13 cellular contexts compared by ENCODE assay signal in genomic region chr19:43763473-43763939, GRCh38. TPM values are rescaled to one million over a fixed set of nuclear protein-coding genes. Genes with fewer than 3 reads are reported as not detected.
DNase-seq lines count a peak whose midpoint lies in the region; ATAC-seq, FAIRE-seq and TF ChIP-seq lines count a peak whose summit lies in the region.
"Had no signal": no experiment of that assay in that cellular context is flagged by ENCODE, and none has a peak within 500 bp of the region (broad histone marks: within the 10 kb centered on the region; RNA-seq: fewer than 3 reads in every experiment).

No MANE protein-coding gene starts in this region.

- no peak overlapping the region for H3K27ac ChIP-seq in vagina

- H3K4me1 Mint-ChIP-seq in CD14-positive monocyte: peaks cover 67% of the 10 kb centered on the region
- peaks cover 34% of the 10 kb centered on the region for H3K4me1 Mint-ChIP-seq in activated naive CD8-positive, alpha-beta T cell treated with anti-CD3 and anti-CD28 coated beads, Interleukin-2, amount 10 ng/mL, durations not matched to agents 7 days and 5 days
- peaks cover 57 to 73% (median 61%) of the 10 kb centered on the region in 3 donors for H3K4me1 Mint-ChIP-seq in naive B cell

- TF ChIP-seq POLR2A in vagina (IDR thresholded peaks at IDR 0.05): no peak

- no peak overlapping the region for H3K4me3 ChIP-seq in vagina

- ATAC-seq in activated naive CD8-positive, alpha-beta T cell treated with anti-CD3 and anti-CD28 coated beads, Interleukin-2, amount 10 ng/mL, durations not matched to agents 7 days and 5 days (ENCODE audit: low read depth): no peak
- ATAC-seq in naive B cell (ENCODE audit: low read depth in 2 of 2) (no peak), HG03280 (IDR thresholded peaks at IDR 0.05; ENCODE audit: unreplicated experiment) (no peak)

- no peak overlapping the region for H3K4me3 Mint-ChIP-seq in CD14-positive monocyte
- no peak overlapping the region for H3K4me3 Mint-ChIP-seq in activated naive CD8-positive, alpha-beta T cell treated with anti-CD3 and anti-CD28 coated beads, Interleukin-2, amount 10 ng/mL, durations not matched to agents 7 days and 5 days
- peak overlapping the region in 4 of 8 donors; percentile 27 to 78 (median 56) for H3K4me3 Mint-ChIP-seq in naive B cell

- no peaks in the 10 kb centered on the region for H3K36me3 ChIP-seq in vagina

- peak overlapping the region; percentile 77 to 88 (median 84) for H3K27ac Mint-ChIP-seq in CD14-positive monocyte
- peak overlapping the region; percentile 53 for H3K27ac Mint-ChIP-seq in activated naive CD8-positive, alpha-beta T cell treated with anti-CD3 and anti-CD28 coated beads, Interleukin-2, amount 10 ng/mL, durations not matched to agents 7 days and 5 days
- peak overlapping the region; percentile 78 to 92 (median 84) for H3K27ac Mint-ChIP-seq in naive B cell

- H3K9me3 Mint-ChIP-seq in CD14-positive monocyte (peaks cover 0 to 2% (median 0%) of the 10 kb centered on the region in 7 donors), naive B cell (peaks cover 0 to 2% (median 0%) of the 10 kb centered on the region in 7 donors)
- H3K9me3 Mint-ChIP-seq in activated naive CD8-positive, alpha-beta T cell treated with anti-CD3 and anti-CD28 coated beads, Interleukin-2, amount 10 ng/mL, durations not matched to agents 7 days and 5 days: no peaks in the 10 kb centered on the region

- TF ChIP-seq CTCF in CD14-positive monocyte (IDR thresholded peaks at IDR 0.05) (no peak), vagina (IDR thresholded peaks at IDR 0.05) (no peak)

- intact Hi-C loops in CD14-positive monocyte (cut with micrococcal nuclease): no loop called here
- intact Hi-C loops in vagina (cut with DNase I): no loop called here

- H3K4me1 ChIP-seq in vagina: peaks cover 22% of the 10 kb centered on the region

- FAIRE-seq in frontal cortex (lab: Jason Lieb, UNC): no peak

- H3K27me3 ChIP-seq in vagina: no peaks in the 10 kb centered on the region

- H3K36me3 Mint-ChIP-seq in CD14-positive monocyte (peaks cover 14 to 33% of the 10 kb centered on the region in 2 donors), naive B cell (no peaks in the 10 kb centered on the region)
- peaks cover 2% of the 10 kb centered on the region for H3K36me3 Mint-ChIP-seq in activated naive CD8-positive, alpha-beta T cell treated with anti-CD3 and anti-CD28 coated beads, Interleukin-2, amount 10 ng/mL, durations not matched to agents 7 days and 5 days

- H3K27me3 Mint-ChIP-seq in CD14-positive monocyte (ENCODE audit: low read depth in 3 of 3) (peaks cover 0 to 1% (median 0%) of the 10 kb centered on the region in 3 donors), naive B cell (no peaks in the 10 kb centered on the region)
- no peaks in the 10 kb centered on the region for H3K27me3 Mint-ChIP-seq in activated naive CD8-positive, alpha-beta T cell treated with anti-CD3 and anti-CD28 coated beads, Interleukin-2, amount 10 ng/mL, durations not matched to agents 7 days and 5 days

- H3K9me3 ChIP-seq in vagina: no peaks in the 10 kb centered on the region

- POLR2A ChIA-PET in activated naive CD8-positive, alpha-beta T cell treated with anti-CD3 and anti-CD28 coated beads, Interleukin-2, amount 10 ng/mL, durations not matched to agents 7 days and 5 days (lab: Charles Lee): interaction anchor here (0.6 to 8.3 kb wide), 4 partner anchors 9 to 43 kb away, joined by 3 to 111 read pairs (median 6); partner anchors contain the start of gene SMG9

- no peak for DNase-seq in CD14-positive monocyte (ENCODE audit: low spot score)
- peak; percentile 32 for DNase-seq in HCEC 1CT
- DNase-seq in activated naive CD8-positive, alpha-beta T cell treated with anti-CD3 and anti-CD28 coated beads, Interleukin-2, amount 10 ng/mL, durations not matched to agents 7 days and 5 days: no peak
- no peak for DNase-seq in naive B cell
- no peak for DNase-seq in vagina (ENCODE audit: extremely low spot score in 2 of 2)
- no peak for DNase-seq in frontal cortex (ENCODE audit: low spot score in 2 of 2)
- no peak for DNase-seq in activated CD8-positive, alpha-beta memory T cell treated with anti-CD3 and anti-CD28 coated beads, Interleukin-2, amount 50 U/mL, for 4 hours
- DNase-seq: H7, retina, SIG-M5 had no signal

RNA-seq across cellular contexts. Expression of gene SMG9, which starts 8.7 kb away (rescaled TPM):
- polyA plus RNA-seq in CD14-positive monocyte (1 to 10 TPM; 1.3 to 2.4 TPM), naive B cell (ENCODE audit: low read depth in 6 of 6) (10 to 100 TPM in 2 of 6 donors, 1 to 10 TPM in 4; 2.7 to 13.0 (median 8.2) TPM)
- total RNA-seq in activated naive CD8-positive, alpha-beta T cell treated with anti-CD3 and anti-CD28 coated beads, Interleukin-2, amount 10 ng/mL, durations not matched to agents 7 days and 5 days: 10 to 100 TPM; 48.9 to 49.9 TPM
- total RNA-seq in vagina (56.5 TPM), frontal cortex (6.9 TPM)

RNA-seq across cellular contexts. Expression of gene KCNN4, which starts 17.3 kb away (rescaled TPM):
- 10 to 100 TPM; 12.9 to 17.1 TPM for polyA plus RNA-seq in CD14-positive monocyte
- total RNA-seq in activated naive CD8-positive, alpha-beta T cell treated with anti-CD3 and anti-CD28 coated beads, Interleukin-2, amount 10 ng/mL, durations not matched to agents 7 days and 5 days: 10 to 100 TPM; 38.3 to 45.4 TPM
- 10 to 100 TPM in 4 of 6 donors, 1 to 10 TPM in 2; 9.7 to 17.2 (median 10.3) TPM for polyA plus RNA-seq in naive B cell (ENCODE audit: low read depth in 6 of 6)
- 16.2 TPM for total RNA-seq in vagina
- not detected for total RNA-seq in frontal cortex

RNA-seq across cellular contexts. Expression of gene LYPD5, which starts 38.7 kb away (rescaled TPM):
- polyA plus RNA-seq in CD14-positive monocyte (under 1 TPM; 0.24 to 0.39 TPM), naive B cell (ENCODE audit: low read depth in 6 of 6) (under 1 TPM in 2 of 6 donors, not detected in 4; 0.28 to 0.65 TPM)
- 1 to 10 TPM; 1.9 to 2.0 TPM for total RNA-seq in activated naive CD8-positive, alpha-beta T cell treated with anti-CD3 and anti-CD28 coated beads, Interleukin-2, amount 10 ng/mL, durations not matched to agents 7 days and 5 days
- total RNA-seq in vagina (3.7 TPM), frontal cortex (2.0 TPM)

RNA-seq across cellular contexts. Expression of gene IRGC, which starts 47.6 kb away (rescaled TPM):
- polyA plus RNA-seq in CD14-positive monocyte (not detected), naive B cell (ENCODE audit: low read depth in 6 of 6) (not detected)
- not detected for total RNA-seq in activated naive CD8-positive, alpha-beta T cell treated with anti-CD3 and anti-CD28 coated beads, Interleukin-2, amount 10 ng/mL, durations not matched to agents 7 days and 5 days
- total RNA-seq in vagina (not detected), frontal cortex (not detected)
- total RNA-seq: H7, subcutaneous adipose tissue had no signal
- polyA plus RNA-seq: adipose tissue had no signal

Comparison
In these comparisons a context has a peak if more than half of its experiments do, and no peak if none do; other contexts are left out.
1. RNA of gene KCNN4, which starts 17.3 kb away (total RNA-seq): 38.3 to 45.4 TPM in activated naive CD8-positive, alpha-beta T cell treated with anti-CD3 and anti-CD28 coated beads, Interleukin-2, amount 10 ng/mL, durations not matched to agents 7 days and 5 days and 16.2 TPM in vagina (single experiment); not detected in frontal cortex (single experiment); every median in the first group is over 10 times any median in the second.
2. Peak in every context shown above with its lines, with median percentiles within 50 percentile points of each other: H3K27ac Mint-ChIP-seq.